ENCODE assay signal across 2 cellular contexts in genomic region chr18:55089595-55089994, GRCh38.
TF ChIP-seq lines count a peak whose summit lies in the region.

No MANE protein-coding gene starts in this region.

TF ChIP-seq in IMR-90, 13 proteins besides CTCF, POLR2A, EP300 and RAD21:
- TF ChIP-seq MAZ (IDR thresholded peaks at IDR 0.05; ENCODE audit: borderline replicate concordance, low read depth, low read length) (no peak), FOS (IDR thresholded peaks at IDR 0.05; ENCODE audit: low read depth, low read length) (no peak), SMC3 (IDR thresholded peaks at IDR 0.05; ENCODE audit: low read depth, low read length) (no peak), USF2 (IDR thresholded peaks at IDR 0.05; ENCODE audit: low read depth, low read length) (no peak), RCOR1 (IDR thresholded peaks at IDR 0.05; ENCODE audit: insufficient replicate concordance, low read length) (no peak), CHD1 (IDR thresholded peaks at IDR 0.05; ENCODE audit: low read depth, low read length) (no peak), RFX5 (IDR thresholded peaks at IDR 0.05; ENCODE audit: low read depth, low read length) (no peak), NFE2L2 (IDR thresholded peaks at IDR 0.05; ENCODE audit: low read depth, low read length) (no peak), BHLHE40 (IDR thresholded peaks at IDR 0.05; ENCODE audit: low read depth, low read length) (no peak)
- TF ChIP-seq, protein P1, sequence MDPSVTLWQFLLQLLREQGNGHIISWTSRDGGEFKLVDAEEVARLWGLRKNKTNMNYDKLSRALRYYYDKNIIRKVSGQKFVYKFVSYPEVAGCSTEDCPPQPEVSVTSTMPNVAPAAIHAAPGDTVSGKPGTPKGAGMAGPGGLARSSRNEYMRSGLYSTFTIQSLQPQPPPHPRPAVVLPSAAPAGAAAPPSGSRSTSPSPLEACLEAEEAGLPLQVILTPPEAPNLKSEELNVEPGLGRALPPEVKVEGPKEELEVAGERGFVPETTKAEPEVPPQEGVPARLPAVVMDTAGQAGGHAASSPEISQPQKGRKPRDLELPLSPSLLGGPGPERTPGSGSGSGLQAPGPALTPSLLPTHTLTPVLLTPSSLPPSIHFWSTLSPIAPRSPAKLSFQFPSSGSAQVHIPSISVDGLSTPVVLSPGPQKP (IDR thresholded peaks at IDR 0.05; ENCODE audit: borderline replicate concordance, low read depth, low read length), result no peak

TF ChIP-seq in K562, 482 proteins besides CTCF, POLR2A, EP300 and RAD21:
- no peak for TF ChIP-seq ZNF277 (CRISPR knock-in tag; IDR thresholded peaks at IDR 0.05; ENCODE audit: borderline replicate concordance)
- TF ChIP-seq KLF6 (CRISPR knock-in tag; IDR thresholded peaks at IDR 0.05; ENCODE audit: borderline replicate concordance), result no peak
- TF ChIP-seq, protein P2, sequence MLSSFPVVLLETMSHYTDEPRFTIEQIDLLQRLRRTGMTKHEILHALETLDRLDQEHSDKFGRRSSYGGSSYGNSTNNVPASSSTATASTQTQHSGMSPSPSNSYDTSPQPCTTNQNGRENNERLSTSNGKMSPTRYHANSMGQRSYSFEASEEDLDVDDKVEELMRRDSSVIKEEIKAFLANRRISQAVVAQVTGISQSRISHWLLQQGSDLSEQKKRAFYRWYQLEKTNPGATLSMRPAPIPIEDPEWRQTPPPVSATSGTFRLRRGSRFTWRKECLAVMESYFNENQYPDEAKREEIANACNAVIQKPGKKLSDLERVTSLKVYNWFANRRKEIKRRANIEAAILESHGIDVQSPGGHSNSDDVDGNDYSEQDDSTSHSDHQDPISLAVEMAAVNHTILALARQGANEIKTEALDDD (IDR thresholded peaks at IDR 0.05), result no peak
- TF ChIP-seq, protein P3, sequence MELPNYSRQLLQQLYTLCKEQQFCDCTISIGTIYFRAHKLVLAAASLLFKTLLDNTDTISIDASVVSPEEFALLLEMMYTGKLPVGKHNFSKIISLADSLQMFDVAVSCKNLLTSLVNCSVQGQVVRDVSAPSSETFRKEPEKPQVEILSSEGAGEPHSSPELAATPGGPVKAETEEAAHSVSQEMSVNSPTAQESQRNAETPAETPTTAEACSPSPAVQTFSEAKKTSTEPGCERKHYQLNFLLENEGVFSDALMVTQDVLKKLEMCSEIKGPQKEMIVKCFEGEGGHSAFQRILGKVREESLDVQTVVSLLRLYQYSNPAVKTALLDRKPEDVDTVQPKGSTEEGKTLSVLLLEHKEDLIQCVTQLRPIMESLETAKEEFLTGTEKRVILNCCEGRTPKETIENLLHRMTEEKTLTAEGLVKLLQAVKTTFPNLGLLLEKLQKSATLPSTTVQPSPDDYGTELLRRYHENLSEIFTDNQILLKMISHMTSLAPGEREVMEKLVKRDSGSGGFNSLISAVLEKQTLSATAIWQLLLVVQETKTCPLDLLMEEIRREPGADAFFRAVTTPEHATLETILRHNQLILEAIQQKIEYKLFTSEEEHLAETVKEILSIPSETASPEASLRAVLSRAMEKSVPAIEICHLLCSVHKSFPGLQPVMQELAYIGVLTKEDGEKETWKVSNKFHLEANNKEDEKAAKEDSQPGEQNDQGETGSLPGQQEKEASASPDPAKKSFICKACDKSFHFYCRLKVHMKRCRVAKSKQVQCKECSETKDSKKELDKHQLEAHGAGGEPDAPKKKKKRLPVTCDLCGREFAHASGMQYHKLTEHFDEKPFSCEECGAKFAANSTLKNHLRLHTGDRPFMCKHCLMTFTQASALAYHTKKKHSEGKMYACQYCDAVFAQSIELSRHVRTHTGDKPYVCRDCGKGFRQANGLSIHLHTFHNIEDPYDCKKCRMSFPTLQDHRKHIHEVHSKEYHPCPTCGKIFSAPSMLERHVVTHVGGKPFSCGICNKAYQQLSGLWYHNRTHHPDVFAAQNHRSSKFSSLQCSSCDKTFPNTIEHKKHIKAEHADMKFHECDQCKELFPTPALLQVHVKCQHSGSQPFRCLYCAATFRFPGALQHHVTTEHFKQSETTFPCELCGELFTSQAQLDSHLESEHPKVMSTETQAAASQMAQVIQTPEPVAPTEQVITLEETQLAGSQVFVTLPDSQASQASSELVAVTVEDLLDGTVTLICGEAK (IDR thresholded peaks at IDR 0.05), result peak; percentile 92
- TF ChIP-seq, protein P3 (CRISPR knock-in tag; IDR thresholded peaks at IDR 0.05), result peak; percentile 77
- no peak for TF ChIP-seq HOMEZ (CRISPR knock-in tag; IDR thresholded peaks at IDR 0.05)
- no peak for TF ChIP-seq ZNF668 (CRISPR knock-in tag; IDR thresholded peaks at IDR 0.05)
- TF ChIP-seq MCM5 (IDR thresholded peaks at IDR 0.05; ENCODE audit: low read depth), result no peak
- TF ChIP-seq SPI1 (IDR thresholded peaks at IDR 0.05; ENCODE audit: borderline replicate concordance, low read depth, low read length), result peak; percentile 54; the same call in 1 of the 2 replicates
- no peak for TF ChIP-seq MTF1 (CRISPR knock-in tag; IDR thresholded peaks at IDR 0.05; ENCODE audit: borderline replicate concordance)
- TF ChIP-seq ELF2 (CRISPR knock-in tag; IDR thresholded peaks at IDR 0.05), result 0 out of 2 replicates have a peak, but pooled peaks have one; percentile 34
- no peak for TF ChIP-seq PRDM10 (IDR thresholded peaks at IDR 0.05; ENCODE audit: partially characterized antibody)
- no peak for TF ChIP-seq SLC30A9 (CRISPR knock-in tag; IDR thresholded peaks at IDR 0.05)
